9 cellular contexts compared by ENCODE assay signal in genomic region chr10:80509403-80510161, GRCh38. TPM values are rescaled to one million over a fixed set of nuclear protein-coding genes. Genes with fewer than 3 reads are reported as not detected.
DNase-seq lines count a peak whose midpoint lies in the region; ATAC-seq and TF ChIP-seq lines count a peak whose summit lies in the region.
"Had no signal": no experiment of that assay in that cellular context is flagged by ENCODE, and none has a peak within 500 bp of the region (broad histone marks: within the 10 kb centered on the region; RNA-seq: fewer than 3 reads in every experiment).

No MANE protein-coding gene starts in this region.

- 69% methylated on average over 8 of the region's 18 CpGs for WGBS in right lobe of liver (ENCODE audit: insufficient coverage, low coverage, low lambda C conversion rate, missing lambda C conversion rate)

- peak overlapping the region in 1 of 2 donors; percentile 46 for H3K27ac ChIP-seq in right atrium auricular region
- H3K27ac ChIP-seq in right lobe of liver = peak overlapping the region in 2 of 3 donors; percentile 37 to 53
- peak overlapping the region; percentile 49 to 76 for H3K27ac ChIP-seq in uterus
- H3K27ac ChIP-seq: C4-2B had no signal

- H3K4me1 ChIP-seq in right atrium auricular region (peaks cover 0 to 46% of the 10 kb centered on the region in 2 donors), right lobe of liver (peaks cover 0 to 17% (median 5%) of the 10 kb centered on the region in 4 donors), uterus (peaks cover 0 to 15% of the 10 kb centered on the region in 2 donors)

- no peaks in the 10 kb centered on the region for H3K9me3 ChIP-seq in right atrium auricular region
- H3K9me3 ChIP-seq in right lobe of liver = no peaks in the 10 kb centered on the region
- H3K9me3 ChIP-seq in uterus = no peaks in the 10 kb centered on the region

- H3K4me3 ChIP-seq in right atrium auricular region = no peak overlapping the region
- H3K4me3 ChIP-seq in choroid plexus epithelial cell (ENCODE audit: low read depth, low read length) = no peak overlapping the region
- no peak overlapping the region for H3K4me3 ChIP-seq in right lobe of liver
- no peak overlapping the region for H3K4me3 ChIP-seq in uterus

- ATAC-seq in Right ventricle myocardium inferior = peak; percentile 26
- peak; percentile 51 to 68 (median 60) for ATAC-seq in right lobe of liver
- no peak for ATAC-seq in GM21529 (IDR thresholded peaks at IDR 0.05; ENCODE audit: unreplicated experiment)

- H3K27me3 ChIP-seq in right atrium auricular region (no peaks in the 10 kb centered on the region), right lobe of liver (no peaks in the 10 kb centered on the region), uterus (no peaks in the 10 kb centered on the region)

- H3K36me3 ChIP-seq in right atrium auricular region (peaks cover 38% of the 10 kb centered on the region), right lobe of liver (peaks cover 4 to 59% (median 16%) of the 10 kb centered on the region in 4 donors), uterus (no peaks in the 10 kb centered on the region)

- TF ChIP-seq POLR2A in right lobe of liver (IDR thresholded peaks at IDR 0.05) (no peak), uterus (IDR thresholded peaks at IDR 0.05) (no peak)

- DNase-seq in Right ventricle myocardium inferior (ENCODE audit: missing footprints) = peak; percentile 53
- no peak for DNase-seq in right atrium auricular region (ENCODE audit: low spot score)
- DNase-seq in choroid plexus epithelial cell (ENCODE audit: low read depth) = peak; percentile 80
- no peak for DNase-seq in right lobe of liver
- peak in 1 of 2 donors; percentile 67 for DNase-seq in uterus
- no peak for DNase-seq in nucleus accumbens (lab: John Stamatoyannopoulos, UW)
- no peak for DNase-seq in NCI-H748 treated with DMSO at 0.1 percent for 48 hours (lab: John Stamatoyannopoulos, UW)

- intact Hi-C loops in Right ventricle myocardium inferior (cut with DNase I) = no loop called here
- intact Hi-C loops in right lobe of liver (cut with DNase I) = loop anchor here (5.0 to 10.0 kb wide), 2 partner anchors 62 to 125 kb away; no protein-coding TSS in a partner anchor
- intact Hi-C loops in uterus (cut with DNase I; ENCODE audit: low total_unique reads) = no loop called here

- TF ChIP-seq CTCF in right atrium auricular region (IDR thresholded peaks at IDR 0.05) = no peak
- no peak for TF ChIP-seq CTCF in choroid plexus epithelial cell (conservative IDR thresholded peaks at IDR 0.05; ENCODE audit: low read depth, low read length)
- no peak for TF ChIP-seq CTCF in right lobe of liver (IDR thresholded peaks at IDR 0.05)
- TF ChIP-seq CTCF in uterus (IDR thresholded peaks at IDR 0.05) = no peak

RNA-seq across cellular contexts. Expression of gene SH2D4B, which starts 28.1 kb away (rescaled TPM):
- total RNA-seq in Right ventricle myocardium inferior = not detected
- total RNA-seq in right atrium auricular region = under 1 TPM in 1 of 2 donors, not detected in 1; 0.12 TPM
- not detected for total RNA-seq in right lobe of liver
- total RNA-seq in uterus = 1 to 10 TPM in 1 of 4 donors, under 1 TPM in 1, not detected in 2; 0.40 to 1.4 TPM

RNA-seq across cellular contexts. Expression of gene TSPAN14, which starts 55.5 kb away (rescaled TPM):
- total RNA-seq in Right ventricle myocardium inferior = 38.7 TPM
- 10 to 100 TPM; 24.2 to 34.7 TPM for total RNA-seq in right atrium auricular region
- 10 to 100 TPM; 22.1 to 39.0 (median 28.4) TPM for total RNA-seq in right lobe of liver
- total RNA-seq in uterus = 100 to 1,000 TPM in 1 of 4 donors, 10 to 100 TPM in 3; 37.1 to 110 (median 66.1) TPM

Comparison
In these comparisons a context has a peak if more than half of its experiments do, and no peak if none do; other contexts are left out.
1. DNase-seq: peak in Right ventricle myocardium inferior (single experiment) and choroid plexus epithelial cell (single experiment); none in right atrium auricular region (single experiment), right lobe of liver (0 of 3), nucleus accumbens (0 of 56) and NCI-H748 treated with DMSO at 0.1 percent for 48 hours (single experiment).
2. intact Hi-C loops: an anchor here in right lobe of liver (5.0 to 10.0 kb wide); none called in Right ventricle myocardium inferior and uterus.